In genomic region chr20:10508468-10509251, GRCh38 we compare ENCODE assay signal across 9 cellular contexts.
A peak's percentile ranks its signal among the peaks of the same experiment; 100 is the strongest.
DNase-seq lines count a peak whose midpoint lies in the region; TF ChIP-seq lines count a peak whose summit lies in the region.
"Had no signal": no experiment of that assay in that cellular context is flagged by ENCODE, and none has a peak within 500 bp of the region (broad histone marks: within the 10 kb centered on the region; RNA-seq: fewer than 3 reads in every experiment).

No MANE protein-coding gene starts in this region.

- H3K4me3 ChIP-seq in liver (ENCODE audit: low read depth in 1 of 3, low read length in 3 of 3) (no peak overlapping the region), tibial artery (no peak overlapping the region)

- DNase-seq in caudate nucleus (lab: John Stamatoyannopoulos, UW), result no peak
- DNase-seq in tibial artery, result peak; percentile 66 to 73
- DNase-seq in globus pallidus (ENCODE audit: low spot score), result no peak
- DNase-seq in stimulated activated naive CD4-positive, alpha-beta T cell (lab: John Stamatoyannopoulos, UW), result no peak
- DNase-seq in activated CD4-positive, alpha-beta T cell treated with anti-CD3 and anti-CD28 coated beads for 4 hours, result no peak
- no peak for DNase-seq in NAMALWA (ENCODE audit: low spot score)
- DNase-seq: NCI-H1694 had no signal

- no peak overlapping the region for H3K9ac ChIP-seq in liver (ENCODE audit: low read depth in 1 of 2, low read length in 2 of 2)

- peaks cover 11 to 22% (median 19%) of the 10 kb centered on the region in 4 donors for H3K4me1 ChIP-seq in liver (ENCODE audit: control insufficient read depth in 4 of 4, insufficient read depth in 4 of 4, low read length in 3 of 4)
- peaks cover 0 to 92% (median 74%) of the 10 kb centered on the region in 4 donors for H3K4me1 ChIP-seq in tibial artery

- H3K27me3 ChIP-seq in liver (ENCODE audit: control insufficient read depth in 4 of 4, insufficient read depth in 4 of 4, low read length in 3 of 4), result no peaks in the 10 kb centered on the region
- H3K27me3 ChIP-seq in tibial artery, result no peaks in the 10 kb centered on the region

- TF ChIP-seq CTCF in liver (IDR thresholded peaks at IDR 0.05; ENCODE audit: low read depth, low read length, missing input control) (no peak), tibial artery (IDR thresholded peaks at IDR 0.05) (no peak)

- intact Hi-C loops in tibial artery (cut with DNase I; ENCODE audit: low total_unique reads), result no loop called here

- WGBS in liver, result 73% methylated on average over 8 of the region's 8 CpGs

- H3K36me3 ChIP-seq in KOPT-K1 (ENCODE audit: insufficient read depth, low read length), result no peaks in the 10 kb centered on the region
- H3K36me3 ChIP-seq in liver (ENCODE audit: control insufficient read depth in 4 of 4, insufficient read depth in 3 of 4, low read depth in 1 of 4, low read length in 3 of 4), result no peaks in the 10 kb centered on the region
- no peaks in the 10 kb centered on the region for H3K36me3 ChIP-seq in tibial artery

- H3K9me3 ChIP-seq in KOPT-K1 (ENCODE audit: insufficient read depth, low read length, poor library complexity, severe bottlenecking) (no peaks in the 10 kb centered on the region), liver (ENCODE audit: control insufficient read depth in 4 of 4, low read length in 3 of 4) (no peaks in the 10 kb centered on the region), tibial artery (no peaks in the 10 kb centered on the region)

- no peak for TF ChIP-seq RAD21 in liver (IDR thresholded peaks at IDR 0.05)

- H3K27ac ChIP-seq in KOPT-K1 (ENCODE audit: low read depth, low read length, poor library complexity, severe bottlenecking) (peak overlapping the region; percentile 26), caudate nucleus (ENCODE audit: low read depth, low read length) (peak overlapping the region; percentile 5), liver (ENCODE audit: low read depth in 1 of 2, low read length in 2 of 2) (peak overlapping the region; percentile 1 to 11), tibial artery (peak overlapping the region; percentile 76 to 89)

TF ChIP-seq in liver, 16 proteins besides CTCF, POLR2A, EP300 and RAD21:
- no peak for TF ChIP-seq FOXA2 (IDR thresholded peaks at IDR 0.05)
- no peak for TF ChIP-seq MAX (IDR thresholded peaks at IDR 0.05)
- TF ChIP-seq HNF4A (conservative IDR thresholded peaks at IDR 0.05), result no peak
- no peak for TF ChIP-seq NR2F2 (IDR thresholded peaks at IDR 0.05)
- TF ChIP-seq ZBTB33 (IDR thresholded peaks at IDR 0.05), result no peak
- TF ChIP-seq SP1 (IDR thresholded peaks at IDR 0.05), result no peak
- TF ChIP-seq REST (IDR thresholded peaks at IDR 0.05), result no peak
- TF ChIP-seq ATF3 (IDR thresholded peaks at IDR 0.05), result no peak
- no peak for TF ChIP-seq YY1 (IDR thresholded peaks at IDR 0.05)
- TF ChIP-seq TAF1 (conservative IDR thresholded peaks at IDR 0.05), result no peak
- no peak for TF ChIP-seq GABPA (IDR thresholded peaks at IDR 0.05 in 1 of 2, conservative IDR thresholded peaks at IDR 0.05 in 1 of 2)
- TF ChIP-seq EGR1 (IDR thresholded peaks at IDR 0.05; ENCODE audit: low read depth in 2 of 2), result no peak
- no peak for TF ChIP-seq JUND (IDR thresholded peaks at IDR 0.05)
- TF ChIP-seq RXRA (IDR thresholded peaks at IDR 0.05), result no peak
- no peak for TF ChIP-seq FOXA1 (IDR thresholded peaks at IDR 0.05)
- no peak for TF ChIP-seq HNF4G (IDR thresholded peaks at IDR 0.05)

Comparison
In these comparisons a context has a peak if more than half of its experiments do, and no peak if none do; other contexts are left out.
1. H3K27ac ChIP-seq: peak in every context shown above with its lines; median percentile 82 in tibial artery; 26 in KOPT-K1; 6 in liver; 5 in caudate nucleus.
2. DNase-seq: peak in tibial artery (2 of 2); none in caudate nucleus (0 of 61), globus pallidus (single experiment), stimulated activated naive CD4-positive, alpha-beta T cell (0 of 6), activated CD4-positive, alpha-beta T cell treated with anti-CD3 and anti-CD28 coated beads for 4 hours (0 of 2) and NAMALWA (single experiment).